ENCODE assay signal across 1 cellular context in the genomic region with DNA sequence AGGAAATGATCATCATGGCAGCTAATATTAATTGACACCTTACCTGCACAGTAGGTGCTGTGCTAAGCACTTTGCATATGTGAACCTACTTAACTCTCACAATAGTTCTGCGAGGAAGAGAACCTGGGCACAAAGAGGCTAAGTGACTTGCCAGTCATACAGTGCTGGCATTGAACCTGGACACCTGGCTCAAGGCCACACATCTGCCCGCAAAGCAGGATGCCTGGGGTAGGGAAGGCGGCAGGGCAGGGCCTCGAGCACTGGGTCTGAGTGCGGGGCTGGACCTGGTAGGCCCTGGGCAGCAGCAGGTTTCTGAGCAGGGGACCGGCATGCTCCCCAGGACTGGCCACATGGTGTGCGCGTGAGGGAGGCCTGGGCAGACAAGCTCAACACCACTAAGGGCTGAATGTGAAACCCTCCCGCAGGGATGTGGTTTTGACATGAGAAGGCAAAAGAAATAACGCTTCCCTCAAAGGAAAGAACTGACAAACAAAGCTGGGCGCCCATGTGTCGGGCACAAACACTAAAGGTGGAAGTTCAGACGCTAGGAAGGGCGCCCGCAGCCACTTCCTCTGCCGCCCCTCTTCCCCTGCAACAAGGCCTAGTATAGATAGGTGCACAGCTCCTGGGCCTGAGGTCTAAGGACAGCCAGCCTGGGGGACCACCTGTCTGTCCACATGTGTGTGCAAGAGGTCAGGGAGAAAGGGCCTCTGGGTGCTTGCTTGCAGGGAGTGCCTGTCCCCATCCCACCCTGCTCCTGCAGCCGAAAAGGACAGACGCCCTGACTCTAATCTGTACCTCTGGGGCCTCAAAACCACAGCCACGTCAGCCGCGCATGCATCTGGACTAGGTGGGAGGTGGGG.
TF ChIP-seq lines count a peak whose summit lies in the region.

No MANE protein-coding gene starts in this region.

TF ChIP-seq in WTC11, 78 proteins besides CTCF, POLR2A, EP300 and RAD21 (continued from another document):
- TF ChIP-seq, protein P1, sequence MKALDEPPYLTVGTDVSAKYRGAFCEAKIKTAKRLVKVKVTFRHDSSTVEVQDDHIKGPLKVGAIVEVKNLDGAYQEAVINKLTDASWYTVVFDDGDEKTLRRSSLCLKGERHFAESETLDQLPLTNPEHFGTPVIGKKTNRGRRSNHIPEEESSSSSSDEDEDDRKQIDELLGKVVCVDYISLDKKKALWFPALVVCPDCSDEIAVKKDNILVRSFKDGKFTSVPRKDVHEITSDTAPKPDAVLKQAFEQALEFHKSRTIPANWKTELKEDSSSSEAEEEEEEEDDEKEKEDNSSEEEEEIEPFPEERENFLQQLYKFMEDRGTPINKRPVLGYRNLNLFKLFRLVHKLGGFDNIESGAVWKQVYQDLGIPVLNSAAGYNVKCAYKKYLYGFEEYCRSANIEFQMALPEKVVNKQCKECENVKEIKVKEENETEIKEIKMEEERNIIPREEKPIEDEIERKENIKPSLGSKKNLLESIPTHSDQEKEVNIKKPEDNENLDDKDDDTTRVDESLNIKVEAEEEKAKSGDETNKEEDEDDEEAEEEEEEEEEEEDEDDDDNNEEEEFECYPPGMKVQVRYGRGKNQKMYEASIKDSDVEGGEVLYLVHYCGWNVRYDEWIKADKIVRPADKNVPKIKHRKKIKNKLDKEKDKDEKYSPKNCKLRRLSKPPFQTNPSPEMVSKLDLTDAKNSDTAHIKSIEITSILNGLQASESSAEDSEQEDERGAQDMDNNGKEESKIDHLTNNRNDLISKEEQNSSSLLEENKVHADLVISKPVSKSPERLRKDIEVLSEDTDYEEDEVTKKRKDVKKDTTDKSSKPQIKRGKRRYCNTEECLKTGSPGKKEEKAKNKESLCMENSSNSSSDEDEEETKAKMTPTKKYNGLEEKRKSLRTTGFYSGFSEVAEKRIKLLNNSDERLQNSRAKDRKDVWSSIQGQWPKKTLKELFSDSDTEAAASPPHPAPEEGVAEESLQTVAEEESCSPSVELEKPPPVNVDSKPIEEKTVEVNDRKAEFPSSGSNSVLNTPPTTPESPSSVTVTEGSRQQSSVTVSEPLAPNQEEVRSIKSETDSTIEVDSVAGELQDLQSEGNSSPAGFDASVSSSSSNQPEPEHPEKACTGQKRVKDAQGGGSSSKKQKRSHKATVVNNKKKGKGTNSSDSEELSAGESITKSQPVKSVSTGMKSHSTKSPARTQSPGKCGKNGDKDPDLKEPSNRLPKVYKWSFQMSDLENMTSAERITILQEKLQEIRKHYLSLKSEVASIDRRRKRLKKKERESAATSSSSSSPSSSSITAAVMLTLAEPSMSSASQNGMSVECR (CRISPR knock-in tag; IDR thresholded peaks at IDR 0.05; ENCODE audit: borderline replicate concordance), result no peak
- TF ChIP-seq PRRX2 (CRISPR knock-in tag; IDR thresholded peaks at IDR 0.05), result no peak
- TF ChIP-seq ATF1 (CRISPR knock-in tag; IDR thresholded peaks at IDR 0.05), result no peak
